Comparison of ENCODE assay signal across 1 cellular context in genomic region chr20:43720007-43720406, GRCh38.
TF ChIP-seq lines count a peak whose summit lies in the region.

No MANE protein-coding gene starts in this region.

TF ChIP-seq in HepG2, 621 proteins besides CTCF, POLR2A, EP300 and RAD21:
- TF ChIP-seq RBAK (CRISPR knock-in tag; IDR thresholded peaks at IDR 0.05): peak; percentile 90
- TF ChIP-seq BRF2 (CRISPR knock-in tag; IDR thresholded peaks at IDR 0.05): no peak
